Comparison of ENCODE assay signal across 27 cellular contexts in genomic region chr10:83678850-83679249, GRCh38.
DNase-seq lines count a peak whose midpoint lies in the region; ATAC-seq and TF ChIP-seq lines count a peak whose summit lies in the region.
"Had no signal": no experiment of that assay in that cellular context is flagged by ENCODE, and none has a peak within 500 bp of the region (broad histone marks: within the 10 kb centered on the region; RNA-seq: fewer than 3 reads in every experiment).

No MANE protein-coding gene starts in this region.

- peaks cover 4% of the 10 kb centered on the region for H3K4me1 Mint-ChIP-seq in activated T-helper 17 cell treated with anti-CD3 and anti-CD28 coated beads, Interleukin-2, amount 50 U/mL, for 72 hours
- H3K4me1 Mint-ChIP-seq: CD14-positive monocyte had no signal

- H3K27ac ChIP-seq in thyroid gland = no peak overlapping the region
- H3K27ac ChIP-seq: adrenal gland, heart left ventricle, neutrophil, prostate gland, SJCRH30 had no signal

- no peaks in the 10 kb centered on the region for H3K9me3 ChIP-seq in thyroid gland
- H3K9me3 ChIP-seq: adrenal gland, HAP-1, heart left ventricle, neutrophil, prostate gland, SJCRH30 had no signal

- no peaks in the 10 kb centered on the region for H3K36me3 Mint-ChIP-seq in activated T-helper 17 cell treated with anti-CD3 and anti-CD28 coated beads, Interleukin-2, amount 50 U/mL, for 72 hours (ENCODE audit: low read depth)
- H3K36me3 Mint-ChIP-seq: CD14-positive monocyte, type B pancreatic cell had no signal

- H3K36me3 ChIP-seq in thyroid gland = no peaks in the 10 kb centered on the region
- H3K36me3 ChIP-seq: adrenal gland, HAP-1, heart left ventricle, neutrophil, prostate gland, SJCRH30 had no signal

- TF ChIP-seq CTCF in thyroid gland (IDR thresholded peaks at IDR 0.05) = no peak

- TF ChIP-seq POLR2A in thyroid gland (IDR thresholded peaks at IDR 0.05) = no peak

- no peaks in the 10 kb centered on the region for H3K4me1 ChIP-seq in thyroid gland
- H3K4me1 ChIP-seq: adrenal gland, HAP-1, prostate gland, SJCRH30 had no signal

- peak; percentile 16 for ATAC-seq in GM18858 (IDR thresholded peaks at IDR 0.05; ENCODE audit: unreplicated experiment)
- ATAC-seq in GM21529 (IDR thresholded peaks at IDR 0.05; ENCODE audit: unreplicated experiment) = peak; percentile 38
- peak; percentile 31 for ATAC-seq in HG03045 (IDR thresholded peaks at IDR 0.05; ENCODE audit: unreplicated experiment)
- peak; percentile 47 for ATAC-seq in activated T-helper 17 cell treated with anti-CD3 and anti-CD28 coated beads, Interleukin-2, amount 50 U/mL, for 72 hours (replicated peaks)
- no peak for ATAC-seq in HG03378 (IDR thresholded peaks at IDR 0.05; ENCODE audit: unreplicated experiment)
- ATAC-seq in HG03457 (IDR thresholded peaks at IDR 0.05; ENCODE audit: unreplicated experiment) = no peak
- ATAC-seq: heart left ventricle had no signal

- H3K27me3 Mint-ChIP-seq in activated T-helper 17 cell treated with anti-CD3 and anti-CD28 coated beads, Interleukin-2, amount 50 U/mL, for 72 hours = no peaks in the 10 kb centered on the region
- H3K27me3 Mint-ChIP-seq: activated CD4-positive, alpha-beta memory T cell treated with anti-CD3 and anti-CD28 coated beads, Interleukin-2, amount 10 ng/mL, durations not matched to agents 7 days and 5 days; type B pancreatic cell had no signal

- H3K9me3 Mint-ChIP-seq in activated T-helper 17 cell treated with anti-CD3 and anti-CD28 coated beads, Interleukin-2, amount 50 U/mL, for 72 hours = no peaks in the 10 kb centered on the region
- H3K9me3 Mint-ChIP-seq: activated CD4-positive, alpha-beta memory T cell treated with anti-CD3 and anti-CD28 coated beads, Interleukin-2, amount 10 ng/mL, durations not matched to agents 7 days and 5 days; type B pancreatic cell had no signal

- no peak overlapping the region for H3K4me3 ChIP-seq in thyroid gland (replicated peaks in 1 of 3)
- H3K4me3 ChIP-seq: adrenal gland, HAP-1, heart left ventricle, prostate gland, SJCRH30 had no signal

- no peak for DNase-seq in activated CD4-positive, alpha-beta T cell treated with anti-CD3 and anti-CD28 coated beads for 48 hours
- no peak for DNase-seq in thyroid gland
- DNase-seq: activated CD4-positive, alpha-beta memory T cell treated with anti-CD3 and anti-CD28 coated beads, Interleukin-2, amount 10 ng/mL, durations not matched to agents 7 days and 5 days; activated CD4-positive, CD25-positive, alpha-beta regulatory T cell; activated naive CD4-positive, alpha-beta T cell treated with Interleukin-2 at 50 U/mL for 16 hours; adrenal gland; effector memory CD4-positive, alpha-beta T cell; EL; erythroblast; heart left ventricle; NCI-H1048; NCI-H187; NCI-H524; NK-92 treated with Interleukin-12 subunit alpha and Interleukin-12 subunit beta, amount 100 ng/mL, for 24 hours; SJCRH30; stimulated activated CD8-positive, alpha-beta memory T cell treated with anti-CD3 and anti-CD28 coated beads, Interleukin-4, amount 100 ng/mL, for 48 hours had no signal

- WGBS in thyroid gland, 2 donors = 90 to 97% methylated on average over 3 of the region's 3 CpGs

- intact Hi-C loops in thyroid gland (cut with DNase I) = no loop called here

- H3K4me3 Mint-ChIP-seq in activated T-helper 17 cell treated with anti-CD3 and anti-CD28 coated beads, Interleukin-2, amount 50 U/mL, for 72 hours = peak overlapping the region; percentile 9
- H3K4me3 Mint-ChIP-seq: activated CD4-positive, alpha-beta memory T cell treated with anti-CD3 and anti-CD28 coated beads, Interleukin-2, amount 10 ng/mL, durations not matched to agents 7 days and 5 days; CD14-positive monocyte; type B pancreatic cell had no signal

- no peak overlapping the region for H3K27ac Mint-ChIP-seq in activated T-helper 17 cell treated with anti-CD3 and anti-CD28 coated beads, Interleukin-2, amount 50 U/mL, for 72 hours
- H3K27ac Mint-ChIP-seq: activated CD4-positive, alpha-beta memory T cell treated with anti-CD3 and anti-CD28 coated beads, Interleukin-2, amount 10 ng/mL, durations not matched to agents 7 days and 5 days; CD14-positive monocyte; type B pancreatic cell had no signal

- no peaks in the 10 kb centered on the region for H3K27me3 ChIP-seq in thyroid gland
- H3K27me3 ChIP-seq: adrenal gland, heart left ventricle, neutrophil, SJCRH30 had no signal

Comparison
In these comparisons a context has a peak if more than half of its experiments do, and no peak if none do; other contexts are left out.
1. ATAC-seq: peak in GM18858 (single experiment), GM21529 (single experiment), HG03045 (single experiment) and activated T-helper 17 cell treated with anti-CD3 and anti-CD28 coated beads, Interleukin-2, amount 50 U/mL, for 72 hours (single experiment); none in HG03378 (single experiment) and HG03457 (single experiment).